In genomic region chr14:76908834-76909233, GRCh38 we compare ENCODE assay signal across 9 cellular contexts.
DNase-seq lines count a peak whose midpoint lies in the region; ATAC-seq lines count a peak whose summit lies in the region.
"Had no signal": no experiment of that assay in that cellular context is flagged by ENCODE, and none has a peak within 500 bp of the region (broad histone marks: within the 10 kb centered on the region; RNA-seq: fewer than 3 reads in every experiment).

No MANE protein-coding gene starts in this region.

- no peaks in the 10 kb centered on the region for H3K36me3 ChIP-seq in GM23248 (ENCODE audit: low read depth)

- no peaks in the 10 kb centered on the region for H4K20me1 ChIP-seq in GM23248 (ENCODE audit: insufficient read depth)

- H3K9ac ChIP-seq in GM23248: no peak overlapping the region

- no peaks in the 10 kb centered on the region for H3K79me2 ChIP-seq in GM23248 (ENCODE audit: insufficient read depth)

- 96 to 99% methylated on average over 3 of the region's 3 CpGs for WGBS in GM23248 (ENCODE audit: low coverage in 1 of 2, low lambda C conversion rate in 2 of 2, missing lambda C conversion rate in 2 of 2), 2 experiments

- H3K4me1 Mint-ChIP-seq in activated naive CD8-positive, alpha-beta T cell (ENCODE audit: low read depth): peaks cover 30% of the 10 kb centered on the region
- H3K4me1 Mint-ChIP-seq in stimulated activated naive B cell treated with anti-CD40 and anti-IgM and Interleukin-4, amounts not matched to agents 10 μg/mL and 1 μg/mL and 100 μg/mL, for 72 hours: peaks cover 24 to 36% of the 10 kb centered on the region in 2 donors

- no peaks in the 10 kb centered on the region for H3K27me3 Mint-ChIP-seq in activated naive CD8-positive, alpha-beta T cell
- H3K27me3 Mint-ChIP-seq in stimulated activated naive B cell treated with anti-CD40 and anti-IgM and Interleukin-4, amounts not matched to agents 10 μg/mL and 1 μg/mL and 100 μg/mL, for 72 hours: no peaks in the 10 kb centered on the region

- no peaks in the 10 kb centered on the region for H3K27me3 ChIP-seq in GM23248 (replicated peaks; ENCODE audit: insufficient read depth)
- H3K27me3 ChIP-seq: testis had no signal

- peak overlapping the region; percentile 74 to 78 for H3K27ac Mint-ChIP-seq in activated naive CD4-positive, alpha-beta T cell treated with anti-CD3 and anti-CD28 coated beads, Interleukin-2, amount 50 U/mL, for 72 hours
- peak overlapping the region; percentile 34 for H3K27ac Mint-ChIP-seq in activated naive CD8-positive, alpha-beta T cell
- peak overlapping the region; percentile 80 for H3K27ac Mint-ChIP-seq in stimulated activated naive B cell treated with anti-CD40 and anti-IgM and Interleukin-4, amounts not matched to agents 10 μg/mL and 1 μg/mL and 100 μg/mL, for 72 hours

- H3K9me3 Mint-ChIP-seq in activated naive CD4-positive, alpha-beta T cell treated with anti-CD3 and anti-CD28 coated beads, Interleukin-2, amount 50 U/mL, for 72 hours: no peaks in the 10 kb centered on the region
- H3K9me3 Mint-ChIP-seq in activated naive CD8-positive, alpha-beta T cell (ENCODE audit: low read depth): no peaks in the 10 kb centered on the region
- H3K9me3 Mint-ChIP-seq in stimulated activated naive B cell treated with anti-CD40 and anti-IgM and Interleukin-4, amounts not matched to agents 10 μg/mL and 1 μg/mL and 100 μg/mL, for 72 hours: peaks cover 3% of the 10 kb centered on the region in 2 donors

- peaks cover 11% of the 10 kb centered on the region for H3F3A ChIP-seq in GM23248 (ENCODE audit: insufficient read depth)

- no peak overlapping the region for H3K27ac ChIP-seq in GM23248
- H3K27ac ChIP-seq: testis had no signal

- H3K9me2 ChIP-seq in GM23248 (ENCODE audit: insufficient read depth): no peaks in the 10 kb centered on the region

- H3K4me2 ChIP-seq in GM23248 (ENCODE audit: unreplicated experiment): no peak overlapping the region

- DNase-seq in activated naive CD4-positive, alpha-beta T cell treated with anti-CD3 and anti-CD28 coated beads, Interleukin-2, amount 50 U/mL, for 72 hours (ENCODE audit: low spot score in 2 of 2): no peak
- no peak for DNase-seq in activated naive CD4-positive, alpha-beta T cell (lab: John Stamatoyannopoulos, UW)
- peak; percentile 69 for DNase-seq in NAMALWA (ENCODE audit: low spot score)
- DNase-seq in stimulated activated naive B cell treated with anti-CD40 and anti-IgM and Interleukin-4, amounts not matched to agents 10 μg/mL and 1 μg/mL and 100 μg/mL, for 72 hours: peak; percentile 61
- no peak for DNase-seq in posterior vena cava (ENCODE audit: low spot score)
- DNase-seq in GM23248: no peak
- no peak for DNase-seq in cerebellar nuclear complex (lab: John Stamatoyannopoulos, UW)
- DNase-seq: testis had no signal

- in situ Hi-C loops in GM23248 (cut with MboI): no loop called here

- H3K4me3 ChIP-seq in GM23248: no peak overlapping the region
- H3K4me3 ChIP-seq: testis had no signal

- no peaks in the 10 kb centered on the region for H3K9me3 ChIP-seq in GM23248 (ENCODE audit: low read depth)
- H3K9me3 ChIP-seq: testis had no signal

- no peak overlapping the region for H2AFZ ChIP-seq in GM23248

- H3K36me3 Mint-ChIP-seq in activated naive CD4-positive, alpha-beta T cell treated with anti-CD3 and anti-CD28 coated beads, Interleukin-2, amount 50 U/mL, for 72 hours: no peaks in the 10 kb centered on the region
- H3K36me3 Mint-ChIP-seq in activated naive CD8-positive, alpha-beta T cell: no peaks in the 10 kb centered on the region
- no peaks in the 10 kb centered on the region for H3K36me3 Mint-ChIP-seq in stimulated activated naive B cell treated with anti-CD40 and anti-IgM and Interleukin-4, amounts not matched to agents 10 μg/mL and 1 μg/mL and 100 μg/mL, for 72 hours

- H3K4me3 Mint-ChIP-seq in activated naive CD8-positive, alpha-beta T cell: peak overlapping the region; percentile 54
- peak overlapping the region in 1 of 2 donors; percentile 55 for H3K4me3 Mint-ChIP-seq in stimulated activated naive B cell treated with anti-CD40 and anti-IgM and Interleukin-4, amounts not matched to agents 10 μg/mL and 1 μg/mL and 100 μg/mL, for 72 hours

- peak; percentile 35 to 54 for ATAC-seq in activated naive CD4-positive, alpha-beta T cell treated with anti-CD3 and anti-CD28 coated beads, Interleukin-2, amount 50 U/mL, for 72 hours
- ATAC-seq in stimulated activated naive B cell treated with anti-CD40 and anti-IgM and Interleukin-4, amounts not matched to agents 10 μg/mL and 1 μg/mL and 100 μg/mL, for 72 hours (replicated peaks): peak; percentile 75 to 76

- intact Hi-C loops in posterior vena cava (cut with DNase I): no loop called here

- peaks cover 23% of the 10 kb centered on the region for H3K4me1 ChIP-seq in GM23248 (ENCODE audit: insufficient read depth)

Comparison
In these comparisons a context has a peak if more than half of its experiments do, and no peak if none do; other contexts are left out.
1. DNase-seq: peak in NAMALWA (single experiment) and stimulated activated naive B cell treated with anti-CD40 and anti-IgM and Interleukin-4, amounts not matched to agents 10 μg/mL and 1 μg/mL and 100 μg/mL, for 72 hours (single experiment); none in activated naive CD4-positive, alpha-beta T cell treated with anti-CD3 and anti-CD28 coated beads, Interleukin-2, amount 50 U/mL, for 72 hours (0 of 2), activated naive CD4-positive, alpha-beta T cell (0 of 4), posterior vena cava (single experiment), GM23248 (single experiment) and cerebellar nuclear complex (0 of 2).
2. Peak in every context shown above with its lines, with median percentiles within 50 percentile points of each other: H3K27ac Mint-ChIP-seq.